ENCODE assay signal across 9 cellular contexts in the genomic region with DNA sequence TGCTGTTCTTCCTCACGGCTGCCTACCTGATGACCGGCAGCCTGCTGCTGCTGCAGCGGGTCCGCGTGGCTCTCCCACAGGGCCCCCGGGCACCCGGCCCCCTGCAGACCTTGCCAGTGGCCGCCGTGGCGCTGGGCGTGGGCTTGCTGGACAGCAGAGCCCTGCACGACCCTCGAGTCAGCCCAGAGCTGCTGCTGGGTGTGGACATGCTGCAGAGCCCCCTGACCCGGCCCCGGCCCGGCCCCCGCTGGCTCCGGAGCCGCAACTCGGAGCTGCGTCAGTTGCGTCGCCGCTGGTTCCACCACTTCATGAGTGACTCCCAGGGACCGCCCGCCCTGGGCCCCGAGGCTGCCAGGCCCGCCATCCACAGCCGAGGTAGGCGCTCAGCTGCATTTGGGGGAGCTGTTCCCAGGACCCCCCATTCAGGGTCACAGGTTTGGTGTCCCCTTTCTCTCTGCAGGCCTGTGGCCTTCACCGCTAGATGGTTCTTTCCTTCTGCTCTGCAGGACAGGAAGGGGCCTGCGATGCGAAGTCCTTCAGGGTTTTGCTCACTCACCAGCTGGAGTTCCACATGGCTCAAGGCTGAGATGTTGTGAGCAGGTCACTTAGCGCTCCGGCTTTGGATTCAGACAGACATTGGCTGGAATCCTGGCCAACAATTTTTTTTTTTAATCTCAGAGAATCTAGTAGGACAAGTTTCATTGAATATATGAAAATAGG. TPM values are rescaled to one million over a fixed set of nuclear protein-coding genes. Genes with fewer than 3 reads are reported as not detected.
"Had no signal": no experiment of that assay in that cellular context is flagged by ENCODE, and none has a peak within 500 bp of the region (broad histone marks: within the 10 kb centered on the region; RNA-seq: fewer than 3 reads in every experiment).

No MANE protein-coding gene starts in this region.

- H3K4me3 ChIP-seq: GM23338 had no signal

- ATAC-seq: GM23338 had no signal

- FAIRE-seq: H1, H54, HTR-8/SVneo had no signal

- DNase-seq: H9, HCEC 1CT, KBM-7 had no signal

- H3K4me2 ChIP-seq: GM23338 had no signal

- H2AFZ ChIP-seq: GM23338 had no signal

RNA-seq across cellular contexts. Expression of gene WSCD1, which starts 10.7 kb away (rescaled TPM):
- total RNA-seq: HT-29 had no signal
- polyA plus RNA-seq: IgD-negative memory B cell had no signal
